In genomic region chr10:132604686-132605085, GRCh38 we compare ENCODE assay signal across 20 cellular contexts.
"Had no signal": no experiment of that assay in that cellular context is flagged by ENCODE, and none has a peak within 500 bp of the region (broad histone marks: within the 10 kb centered on the region; RNA-seq: fewer than 3 reads in every experiment).

No MANE protein-coding gene starts in this region.

- H3K27ac ChIP-seq: foreskin keratinocyte, hepatocyte, pancreas, tibial nerve, upper lobe of right lung, vagina had no signal

- H3K27me3 Mint-ChIP-seq: progenitor cell of endocrine pancreas; stimulated activated memory B cell treated with anti-CD40 and anti-IgM and Interleukin-4, amounts not matched to agents 10 μg/mL and 1 μg/mL and 100 μg/mL, for 72 hours; stimulated activated naive CD8-positive, alpha-beta T cell treated with anti-CD3 and anti-CD28 coated beads, Interleukin-15, amount 100 ng/mL, for 72 hours had no signal

- H3K36me3 ChIP-seq: pancreas, tibial nerve, upper lobe of right lung, vagina had no signal

- H3K4me1 ChIP-seq: foreskin keratinocyte, pancreas had no signal

- H3K27ac Mint-ChIP-seq: dendritic cell treated with granulocyte-macrophage colony-stimulating factor and Interleukin-4, amounts not matched to agents 40 ng/mL and 50 ng/mL, for 4 days; progenitor cell of endocrine pancreas; stimulated activated memory B cell treated with anti-CD40 and anti-IgM and Interleukin-4, amounts not matched to agents 10 μg/mL and 1 μg/mL and 100 μg/mL, for 72 hours; stimulated activated naive CD8-positive, alpha-beta T cell treated with anti-CD3 and anti-CD28 coated beads, Interleukin-15, amount 100 ng/mL, for 72 hours had no signal

- H3K9me3 ChIP-seq: pancreas, testis, vagina had no signal

- ATAC-seq: foreskin keratinocyte, natural killer cell, pancreas, right cardiac atrium, upper lobe of right lung had no signal

- H3K4me3 Mint-ChIP-seq: dendritic cell treated with granulocyte-macrophage colony-stimulating factor and Interleukin-4, amounts not matched to agents 40 ng/mL and 50 ng/mL, for 4 days; natural killer cell; neural crest cell; stimulated activated memory B cell treated with anti-CD40 and anti-IgM and Interleukin-4, amounts not matched to agents 10 μg/mL and 1 μg/mL and 100 μg/mL, for 72 hours; stimulated activated naive CD8-positive, alpha-beta T cell treated with anti-CD3 and anti-CD28 coated beads, Interleukin-15, amount 100 ng/mL, for 72 hours had no signal

- H3K4me3 ChIP-seq: hepatocyte, mucosa of descending colon, pancreas, smooth muscle cell, testis, tibial nerve, upper lobe of right lung, vagina had no signal

- DNase-seq: erythroblast; foreskin keratinocyte; natural killer cell; nucleus accumbens; right cardiac atrium; stimulated activated CD4-positive, alpha-beta T cell treated with anti-CD3 and anti-CD28 coated beads, Interleukin-4, amount 100 ng/mL, for 1 hour; stimulated activated CD8-positive, alpha-beta memory T cell treated with anti-CD3 and anti-CD28 coated beads, Interleukin-4, amount 100 ng/mL, for 48 hours; stimulated activated naive CD8-positive, alpha-beta T cell treated with anti-CD3 and anti-CD28 coated beads, Interleukin-15, amount 100 ng/mL, for 72 hours; testis; upper lobe of right lung had no signal

- H2AFZ ChIP-seq: hepatocyte had no signal

- H3K4me2 ChIP-seq: hepatocyte, smooth muscle cell had no signal

- H3K27me3 ChIP-seq: foreskin keratinocyte, hepatocyte, pancreas, testis, tibial nerve, upper lobe of right lung, vagina had no signal
